Comparison of ENCODE assay signal across 9 cellular contexts in the genomic region with DNA sequence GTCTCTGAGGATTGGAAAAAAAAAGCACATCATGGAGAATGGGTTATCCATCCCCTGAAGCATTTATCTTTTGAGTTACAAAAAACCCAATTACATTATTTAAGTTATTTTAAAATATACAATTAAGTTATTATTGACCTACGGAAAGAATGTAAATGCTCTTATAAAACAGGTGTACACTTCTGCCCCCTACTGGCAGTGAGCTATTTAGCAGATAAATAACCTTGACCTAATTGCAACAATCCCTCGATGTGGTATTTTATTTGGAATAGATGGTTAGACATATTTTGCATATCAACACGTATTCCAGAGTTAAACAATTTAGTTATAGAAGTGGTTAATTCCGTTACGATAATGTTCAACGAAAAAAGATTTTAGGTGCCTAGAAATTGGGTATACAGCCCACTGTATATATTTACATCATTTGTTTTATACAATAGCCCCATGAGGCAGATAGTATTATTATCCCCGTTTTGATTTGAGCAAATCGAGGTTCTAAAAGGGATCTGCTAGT. TPM values are rescaled to one million over a fixed set of nuclear protein-coding genes. Genes with fewer than 3 reads are reported as not detected.
DNase-seq lines count a peak whose midpoint lies in the region; ATAC-seq and TF ChIP-seq lines count a peak whose summit lies in the region.
"Had no signal": no experiment of that assay in that cellular context is flagged by ENCODE, and none has a peak within 500 bp of the region (broad histone marks: within the 10 kb centered on the region; RNA-seq: fewer than 3 reads in every experiment).

No MANE protein-coding gene starts in this region.

- intact Hi-C loops in esophagus muscularis mucosa (cut with DNase I), result loop anchor here (10.0 kb wide), 1 partner anchor 197 kb away; a partner anchor contains a TSS
- intact Hi-C loops in prostate gland (cut with DNase I), result no loop called here

- 53% methylated on average over 8 of the region's 8 CpGs for WGBS in esophagus muscularis mucosa
- WGBS in prostate gland, result 59% methylated on average over 8 of the region's 8 CpGs

- no peak for TF ChIP-seq EP300 in esophagus muscularis mucosa (IDR thresholded peaks at IDR 0.05)

- H3K4me1 ChIP-seq in esophagus muscularis mucosa, result peaks cover 0 to 23% (median 8%) of the 10 kb centered on the region in 4 donors
- no peaks in the 10 kb centered on the region for H3K4me1 ChIP-seq in prostate gland (replicated peaks)

- TF ChIP-seq CTCF in RWPE1 (conservative IDR thresholded peaks at IDR 0.05; ENCODE audit: low read depth), result peak; percentile 46
- TF ChIP-seq CTCF in esophagus muscularis mucosa (IDR thresholded peaks at IDR 0.05), result peak in 2 of 3 experiments; percentile 12 to 45
- TF ChIP-seq CTCF in prostate gland (IDR thresholded peaks at IDR 0.05), result peak; percentile 32 to 79 (median 50)

- H3K27me3 ChIP-seq in esophagus muscularis mucosa (no peaks in the 10 kb centered on the region), prostate gland (replicated peaks; ENCODE audit: insufficient read depth) (no peaks in the 10 kb centered on the region)

- POLR2A ChIA-PET in RWPE1 (lab: Yijun Ruan, JAX; ENCODE audit: low non-redundant PET), result no interaction called here

- CTCF ChIA-PET in RWPE1 (lab: Yijun Ruan, JAX), result interaction anchor here (0.6 to 2.0 kb wide), 8 partner anchors 8 to 837 kb away, joined by 3 to 6 read pairs (median 3); no protein-coding TSS in a partner anchor

- TF ChIP-seq POLR2A in esophagus muscularis mucosa (IDR thresholded peaks at IDR 0.05; ENCODE audit: low read depth) (no peak), prostate gland (IDR thresholded peaks at IDR 0.05) (no peak)

- H3K27ac ChIP-seq in RWPE1 (peak overlapping the region; percentile 92; the same call in 1 of the 2 replicates), esophagus muscularis mucosa (replicated peaks in 1 of 4) (no peak overlapping the region), prostate gland (no peak overlapping the region)

- ATAC-seq in HG03175 (IDR thresholded peaks at IDR 0.05; ENCODE audit: unreplicated experiment) (peak; percentile 51), GM18867 (IDR thresholded peaks at IDR 0.05; ENCODE audit: unreplicated experiment) (no peak)
- ATAC-seq: activated naive CD4-positive, alpha-beta T cell treated with anti-CD3 and anti-CD28 coated beads, Interleukin-2, amount 50 U/mL, for 72 hours had no signal

- peak; percentile 17 to 32 for DNase-seq in SHP77 (lab: John Stamatoyannopoulos, UW)
- no peak for DNase-seq in SHP77 treated with DMSO at 0.1 percent for 48 hours (lab: John Stamatoyannopoulos, UW)
- DNase-seq in RWPE1 (ENCODE audit: low spot score), result peak; percentile 11
- no peak for DNase-seq in esophagus muscularis mucosa (ENCODE audit: extremely low spot score)
- DNase-seq in prostate gland (ENCODE audit: low spot score), result peak; percentile 19
- DNase-seq in NCI-H524 treated with DMSO at 0.1 percent for 48 hours (lab: John Stamatoyannopoulos, UW), result no peak

- H3K36me3 ChIP-seq in esophagus muscularis mucosa (no peaks in the 10 kb centered on the region), prostate gland (no peaks in the 10 kb centered on the region)

- no peak overlapping the region for H3K4me3 ChIP-seq in esophagus muscularis mucosa
- no peak overlapping the region for H3K4me3 ChIP-seq in prostate gland

- H3K9me3 ChIP-seq in esophagus muscularis mucosa, result no peaks in the 10 kb centered on the region
- no peaks in the 10 kb centered on the region for H3K9me3 ChIP-seq in prostate gland

RNA-seq across cellular contexts. Expression of a gene that starts 9.1 kb away (rescaled TPM):
- total RNA-seq in esophagus muscularis mucosa, result under 1 TPM in 2 of 4 donors, not detected in 2; 0.26 to 0.33 TPM
- total RNA-seq in prostate gland, result 1 to 10 TPM in 1 of 2 donors, not detected in 1; 3.0 TPM
- total RNA-seq: activated naive CD4-positive, alpha-beta T cell treated with anti-CD3 and anti-CD28 coated beads, Interleukin-2, amount 50 U/mL, for 72 hours had no signal

RNA-seq across cellular contexts. Expression of a gene that starts 48.6 kb away (rescaled TPM):
- 1 to 10 TPM in 1 of 4 donors, not detected in 3; 3.5 TPM for total RNA-seq in esophagus muscularis mucosa
- 1 to 10 TPM in 1 of 2 donors, not detected in 1; 1.6 TPM for total RNA-seq in prostate gland

Comparison
In these comparisons a context has a peak if more than half of its experiments do, and no peak if none do; other contexts are left out.
1. DNase-seq: peak in SHP77 (2 of 2), RWPE1 (single experiment) and prostate gland (single experiment); none in SHP77 treated with DMSO at 0.1 percent for 48 hours (single experiment), esophagus muscularis mucosa (single experiment) and NCI-H524 treated with DMSO at 0.1 percent for 48 hours (single experiment).
2. Peak in every context shown above with its lines, with median percentiles within 50 percentile points of each other: CTCF ChIP-seq.